In genomic region chr7:18496336-18496700, GRCh38 we compare ENCODE assay signal across 8 cellular contexts. TPM values are rescaled to one million over a fixed set of nuclear protein-coding genes. Genes with fewer than 3 reads are reported as not detected.
DNase-seq lines count a peak whose midpoint lies in the region; ATAC-seq and TF ChIP-seq lines count a peak whose summit lies in the region.

No MANE protein-coding gene starts in this region.

- H3K4me3 ChIP-seq in PC-9 (no peak overlapping the region), right cardiac atrium (ENCODE audit: low read length) (peak overlapping the region; percentile 80), right lobe of liver (no peak overlapping the region)

- TF ChIP-seq CTCF in PC-9 (conservative IDR thresholded peaks at IDR 0.05) (no peak), right lobe of liver (IDR thresholded peaks at IDR 0.05) (no peak)

- ATAC-seq in GM21528 (IDR thresholded peaks at IDR 0.05; ENCODE audit: low FRiP score, unreplicated experiment) (peak; percentile 14), right cardiac atrium (no peak), right lobe of liver (no peak), GM21529 (IDR thresholded peaks at IDR 0.05; ENCODE audit: unreplicated experiment) (no peak)
- peak; percentile 3 for ATAC-seq in stimulated activated effector memory CD8-positive, alpha-beta T cell treated with anti-CD3 and anti-CD28 coated beads, Interleukin-12 subunit alpha, Interleukin-12 subunit beta, amount 100 ng/mL, for 72 hours

- intact Hi-C loops in PC-9 (cut with micrococcal nuclease; ENCODE audit: unreplicated experiment): no loop called here
- intact Hi-C loops in right cardiac atrium (cut with DNase I): no loop called here
- intact Hi-C loops in right lobe of liver (cut with DNase I): no loop called here

- DNase-seq in PC-9: no peak
- DNase-seq in right cardiac atrium: no peak
- no peak for DNase-seq in stimulated activated effector memory CD8-positive, alpha-beta T cell treated with anti-CD3 and anti-CD28 coated beads, Interleukin-12 subunit alpha, Interleukin-12 subunit beta, amount 100 ng/mL, for 72 hours (ENCODE audit: low spot score in 2 of 2)
- DNase-seq in right lobe of liver: no peak
- no peak for DNase-seq in activated gamma-delta T cell treated with Interleukin-2 at 50 U/mL for 16 hours
- DNase-seq in activated T-cell treated with anti-CD3 and anti-CD28 coated beads, Interleukin-2, amount 50 U/mL, for 1 hour: no peak

- H3K27ac ChIP-seq in PC-9 (no peak overlapping the region), right cardiac atrium (ENCODE audit: low read length) (peak overlapping the region; percentile 66), right lobe of liver (no peak overlapping the region)

- POLR2A ChIA-PET in PC-9 (lab: Charles Lee; ENCODE audit: unreplicated experiment): interaction anchor here (0.6 kb wide), 2 partner anchors 19 to 26 kb away, joined by 3 to 6 read pairs; no protein-coding TSS in a partner anchor

- peak overlapping the region; percentile 60 for H3K4me3 Mint-ChIP-seq in stimulated activated effector memory CD8-positive, alpha-beta T cell treated with anti-CD3 and anti-CD28 coated beads, Interleukin-12 subunit alpha, Interleukin-12 subunit beta, amount 100 ng/mL, for 72 hours

- H3K4me1 Mint-ChIP-seq in stimulated activated effector memory CD8-positive, alpha-beta T cell treated with anti-CD3 and anti-CD28 coated beads, Interleukin-12 subunit alpha, Interleukin-12 subunit beta, amount 100 ng/mL, for 72 hours: peaks cover 17% of the 10 kb centered on the region

- H3K9me3 Mint-ChIP-seq in stimulated activated effector memory CD8-positive, alpha-beta T cell treated with anti-CD3 and anti-CD28 coated beads, Interleukin-12 subunit alpha, Interleukin-12 subunit beta, amount 100 ng/mL, for 72 hours: no peaks in the 10 kb centered on the region

- CTCF ChIA-PET in PC-9 (lab: Charles Lee): no interaction called here

- H2AFZ ChIP-seq in PC-9: peak overlapping the region; percentile 59; the same call in 1 of the 2 replicates

- H3K79me2 ChIP-seq in PC-9 (ENCODE audit: low read depth): no peaks in the 10 kb centered on the region

- H3K27me3 ChIP-seq in PC-9 (ENCODE audit: insufficient read depth, low read depth) (no peaks in the 10 kb centered on the region), right cardiac atrium (ENCODE audit: control insufficient read depth, insufficient read depth) (no peaks in the 10 kb centered on the region), right lobe of liver (no peaks in the 10 kb centered on the region)

- H3K9me2 ChIP-seq in PC-9 (ENCODE audit: insufficient read depth): peaks cover 3% of the 10 kb centered on the region; the same call in 1 of the 2 replicates

- H4K20me1 ChIP-seq in PC-9 (ENCODE audit: insufficient read depth): no peaks in the 10 kb centered on the region

- no peaks in the 10 kb centered on the region; the same call in 1 of the 2 replicates for H3K9me3 ChIP-seq in PC-9 (ENCODE audit: insufficient read depth, low read depth)
- no peaks in the 10 kb centered on the region for H3K9me3 ChIP-seq in right cardiac atrium (ENCODE audit: control insufficient read depth, low read length)
- no peaks in the 10 kb centered on the region for H3K9me3 ChIP-seq in right lobe of liver

- peak overlapping the region; percentile 37; the same call in 1 of the 2 replicates for H3K4me2 ChIP-seq in PC-9

- WGBS in right cardiac atrium: 17% methylated on average over 3 of the region's 3 CpGs
- 25% methylated on average over 3 of the region's 3 CpGs for WGBS in right lobe of liver (ENCODE audit: insufficient coverage, low coverage, low lambda C conversion rate, missing lambda C conversion rate)

- TF ChIP-seq POLR2A in right lobe of liver (IDR thresholded peaks at IDR 0.05): no peak

- no peaks in the 10 kb centered on the region for H3K36me3 ChIP-seq in PC-9 (ENCODE audit: low read depth)
- no peaks in the 10 kb centered on the region for H3K36me3 ChIP-seq in right lobe of liver

- H3F3A ChIP-seq in PC-9 (ENCODE audit: insufficient read depth, low read depth): no peaks in the 10 kb centered on the region

- no TSS peak for BruUV-seq in PC-9 (replicated peaks; lab: Mats Ljungman, UMichigan)

- peak overlapping the region; percentile 22 for H3K27ac Mint-ChIP-seq in stimulated activated effector memory CD8-positive, alpha-beta T cell treated with anti-CD3 and anti-CD28 coated beads, Interleukin-12 subunit alpha, Interleukin-12 subunit beta, amount 100 ng/mL, for 72 hours

- H3K4me1 ChIP-seq in PC-9 (replicated peaks; ENCODE audit: insufficient read depth) (no peaks in the 10 kb centered on the region), right cardiac atrium (ENCODE audit: control insufficient read depth, insufficient read depth, low read length) (peaks cover 3% of the 10 kb centered on the region), right lobe of liver (no peaks in the 10 kb centered on the region)

- no peaks in the 10 kb centered on the region for H3K36me3 Mint-ChIP-seq in stimulated activated effector memory CD8-positive, alpha-beta T cell treated with anti-CD3 and anti-CD28 coated beads, Interleukin-12 subunit alpha, Interleukin-12 subunit beta, amount 100 ng/mL, for 72 hours

RNA-seq across cellular contexts. Expression of gene HDAC9, which starts 0.8 kb away (rescaled TPM):
- total RNA-seq in PC-9 (2021): 14.7 TPM in 2 replicates
- total RNA-seq in right cardiac atrium: 10 to 100 TPM; 22.2 to 42.2 (median 28.0) TPM
- 5.5 TPM for polyA plus RNA-seq in right cardiac atrium
- 1 to 10 TPM; 1.0 to 4.1 (median 2.5) TPM for total RNA-seq in right lobe of liver

Comparison
In these comparisons a context has a peak if more than half of its experiments do, and no peak if none do; other contexts are left out.
1. ATAC-seq: peak in GM21528 (single experiment) and stimulated activated effector memory CD8-positive, alpha-beta T cell treated with anti-CD3 and anti-CD28 coated beads, Interleukin-12 subunit alpha, Interleukin-12 subunit beta, amount 100 ng/mL, for 72 hours (single experiment); none in right cardiac atrium (0 of 2), right lobe of liver (0 of 4) and GM21529 (single experiment).